Comparison of ENCODE assay signal across 16 cellular contexts in genomic region chr20:59776059-59776603, GRCh38.
DNase-seq lines count a peak whose midpoint lies in the region; FAIRE-seq and TF ChIP-seq lines count a peak whose summit lies in the region.
"Had no signal": no experiment of that assay in that cellular context is flagged by ENCODE, and none has a peak within 500 bp of the region (broad histone marks: within the 10 kb centered on the region; RNA-seq: fewer than 3 reads in every experiment).

No MANE protein-coding gene starts in this region.

- H3K27ac Mint-ChIP-seq in endodermal cell, result no peak overlapping the region

- no peaks in the 10 kb centered on the region for H3K36me3 Mint-ChIP-seq in endodermal cell (ENCODE audit: low read depth)

- no peaks in the 10 kb centered on the region for H3K36me3 ChIP-seq in H7 (replicated peaks; ENCODE audit: control insufficient read depth, insufficient read depth, low read length)
- no peaks in the 10 kb centered on the region for H3K36me3 ChIP-seq in endodermal cell (ENCODE audit: control insufficient read depth, insufficient read depth, low read length)
- H3K36me3 ChIP-seq: HAP-1, MG63 had no signal

- no peak overlapping the region for H3K4me3 ChIP-seq in H7 (ENCODE audit: insufficient read depth, low read depth, low read length)
- no peak overlapping the region for H3K4me3 ChIP-seq in endodermal cell (ENCODE audit: low read length)
- H3K4me3 ChIP-seq: HAP-1, MG63 had no signal

- H3K4me3 Mint-ChIP-seq in endodermal cell, result no peak overlapping the region

- intact Hi-C loops in posterior vena cava (cut with DNase I), result no loop called here

- no peaks in the 10 kb centered on the region for H3K4me1 ChIP-seq in endodermal cell (ENCODE audit: control insufficient read depth, insufficient read depth, low read length)
- H3K4me1 ChIP-seq: HAP-1 had no signal

- H3K9ac ChIP-seq in endodermal cell (ENCODE audit: extremely low read depth, low read length, poor library complexity, severe bottlenecking), result no peak overlapping the region

- no peaks in the 10 kb centered on the region for H3K9me3 ChIP-seq in endodermal cell (ENCODE audit: control insufficient read depth, low read length)
- H3K9me3 ChIP-seq: HAP-1, MG63 had no signal

- H3K27me3 ChIP-seq in H7 (ENCODE audit: control insufficient read depth, insufficient read depth, low read length), result no peaks in the 10 kb centered on the region; the same call in 1 of the 2 replicates
- H3K27me3 ChIP-seq in endodermal cell (ENCODE audit: control insufficient read depth, insufficient read depth, low read length, poor library complexity, severe bottlenecking), result peaks cover 56% of the 10 kb centered on the region
- H3K27me3 ChIP-seq: MG63 had no signal

- H3K9me3 Mint-ChIP-seq in endodermal cell, result no peaks in the 10 kb centered on the region

- peaks cover 7% of the 10 kb centered on the region for H3K4me1 Mint-ChIP-seq in endodermal cell

- FAIRE-seq in RCC 7860 (lab: Jason Lieb, UNC), result no peak

- DNase-seq in D341Med (ENCODE audit: low spot score) (peak; percentile 38), H7 (peak; percentile 11), endodermal cell (peak; percentile 17), posterior vena cava (ENCODE audit: low spot score) (peak; percentile 47), RCC 7860 (ENCODE audit: low spot score) (no peak), NOMO-1 (lab: John Stamatoyannopoulos, UW; ENCODE audit: unreplicated experiment in 2 of 2) (no peak), NCI-H526 treated with DMSO at 0.1 percent for 48 hours (lab: John Stamatoyannopoulos, UW) (no peak)
- DNase-seq: ACHN; AML-193; COR-L47; MG63; NCI-H1092 treated with DMSO at 0.1 percent for 48 hours; NCI-H1694; NK-92 treated with Interleukin-12 subunit alpha and Interleukin-12 subunit beta, amount 100 ng/mL, for 24 hours had no signal

- whole genome bisulfite sequencing in endodermal cell (ENCODE audit: insufficient coverage in 1 of 2, insufficient read length in 1 of 2), 2 experiments, result 74 to 75% methylated on average over 2 to 8 of the region's 8 CpGs

- H3K27me3 Mint-ChIP-seq in endodermal cell (ENCODE audit: insufficient read depth), result peaks cover 57% of the 10 kb centered on the region

- TF ChIP-seq CTCF in endodermal cell (conservative IDR thresholded peaks at IDR 0.05), result no peak

- H3K27ac ChIP-seq in endodermal cell (ENCODE audit: low read depth, low read length), result no peak overlapping the region
- H3K27ac ChIP-seq: RWPE1 had no signal

Comparison
In these comparisons a context has a peak if more than half of its experiments do, and no peak if none do; other contexts are left out.
1. DNase-seq: peak in D341Med (single experiment), H7 (single experiment), endodermal cell (single experiment) and posterior vena cava (single experiment); none in RCC 7860 (single experiment), NOMO-1 (0 of 2) and NCI-H526 treated with DMSO at 0.1 percent for 48 hours (single experiment).